In genomic region chr3:37668431-37668830, GRCh38 we compare ENCODE assay signal across 12 cellular contexts.
A peak's percentile ranks its signal among the peaks of the same experiment; 100 is the strongest.
DNase-seq lines count a peak whose midpoint lies in the region; ATAC-seq and TF ChIP-seq lines count a peak whose summit lies in the region.
"Had no signal": no experiment of that assay in that cellular context is flagged by ENCODE, and none has a peak within 500 bp of the region (broad histone marks: within the 10 kb centered on the region; RNA-seq: fewer than 3 reads in every experiment).

No MANE protein-coding gene starts in this region.

- H3K36me3 ChIP-seq in right atrium auricular region (no peaks in the 10 kb centered on the region), sigmoid colon (no peaks in the 10 kb centered on the region)

- no peak for TF ChIP-seq CTCF in right atrium auricular region (IDR thresholded peaks at IDR 0.05)
- TF ChIP-seq CTCF in sigmoid colon (IDR thresholded peaks at IDR 0.05) = no peak

- DNase-seq in G401 (ENCODE audit: low spot score) (peak; percentile 54), cerebellar cortex (ENCODE audit: low spot score) (peak; percentile 38), right atrium auricular region (ENCODE audit: low spot score) (peak; percentile 69), sigmoid colon (peak; percentile 71)
- DNase-seq in activated naive CD4-positive, alpha-beta T cell treated with anti-CD3 and anti-CD28 coated beads, Interleukin-2, amount 50 U/mL, for 16 hours = no peak
- DNase-seq: activated T-cell treated with anti-CD3 and anti-CD28 coated beads, Interleukin-2, amount 50 U/mL, for 1 hour; AML-193; NCI-H510A; occipital lobe had no signal

- ATAC-seq in HG02981 (IDR thresholded peaks at IDR 0.05; ENCODE audit: unreplicated experiment) (no peak), HG02852 (IDR thresholded peaks at IDR 0.05; ENCODE audit: unreplicated experiment) (no peak), HG03460 (IDR thresholded peaks at IDR 0.05; ENCODE audit: unreplicated experiment) (no peak)

- H3K9me3 ChIP-seq in right atrium auricular region (no peaks in the 10 kb centered on the region), sigmoid colon (no peaks in the 10 kb centered on the region)

- intact Hi-C loops in sigmoid colon (cut with DNase I) = no loop called here

- H3K27me3 ChIP-seq in right atrium auricular region = no peaks in the 10 kb centered on the region
- no peaks in the 10 kb centered on the region for H3K27me3 ChIP-seq in sigmoid colon

- H3K4me3 ChIP-seq in right atrium auricular region (no peak overlapping the region), sigmoid colon (no peak overlapping the region)

- 13 to 50% methylated on average over 5 of the region's 5 CpGs for WGBS in sigmoid colon, 2 donors

- in situ Hi-C loops in G401 (cut with HindIII; ENCODE audit: low sequenced_read_pairs) = no loop called here

- H3K4me1 ChIP-seq in right atrium auricular region (peaks cover 0 to 37% of the 10 kb centered on the region in 2 donors), sigmoid colon (peaks cover 0 to 64% (median 59%) of the 10 kb centered on the region in 4 donors)

- no peak for TF ChIP-seq POLR2A in sigmoid colon (IDR thresholded peaks at IDR 0.05)

- H3K27ac ChIP-seq in right atrium auricular region = peak overlapping the region; percentile 49 to 80
- peak overlapping the region; percentile 51 to 61 (median 57) for H3K27ac ChIP-seq in sigmoid colon

- TF ChIP-seq EP300 in sigmoid colon (IDR thresholded peaks at IDR 0.05) = no peak
